Comparison of ENCODE assay signal across 26 cellular contexts in genomic region chr6:106761160-106761559, GRCh38.
"Had no signal": no experiment of that assay in that cellular context is flagged by ENCODE, and none has a peak within 500 bp of the region (broad histone marks: within the 10 kb centered on the region; RNA-seq: fewer than 3 reads in every experiment).

No MANE protein-coding gene starts in this region.

- H3K36me3 Mint-ChIP-seq: natural killer cell treated with Interleukin-12 subunit alpha and Interleukin-12 subunit beta and Interleukin-15 and Interleukin-18, amount 100 ng/mL, for 72 hours; stimulated activated memory B cell treated with anti-CD40 and anti-IgM and Interleukin-4, amounts not matched to agents 10 μg/mL and 1 μg/mL and 100 μg/mL, for 72 hours had no signal

- H3K9me3 ChIP-seq: left lung, ovary, uterus had no signal

- H3K27ac ChIP-seq: heart right ventricle, hepatocyte, left lung, ovary, sigmoid colon, spleen, tibial nerve, uterus had no signal

- H3K4me3 Mint-ChIP-seq: mesothelial cell of epicardium; naive thymus-derived CD4-positive, alpha-beta T cell; natural killer cell treated with Interleukin-12 subunit alpha and Interleukin-12 subunit beta and Interleukin-15 and Interleukin-18, amount 100 ng/mL, for 72 hours; stimulated activated memory B cell treated with anti-CD40 and anti-IgM and Interleukin-4, amounts not matched to agents 10 μg/mL and 1 μg/mL and 100 μg/mL, for 72 hours; stimulated activated naive CD8-positive, alpha-beta T cell treated with anti-CD3 and anti-CD28 coated beads, Interleukin-15, amount 100 ng/mL, for 72 hours; type B pancreatic cell had no signal

- DNase-seq: heart right ventricle; islet precursor cell; left lung; mesendoderm; naive thymus-derived CD4-positive, alpha-beta T cell; ovary; right cardiac atrium; sigmoid colon; small intestine; spleen; stimulated activated CD4-positive, alpha-beta T cell treated with anti-CD3 and anti-CD28 coated beads, Interleukin-1b, Interleukin-23, amount 100 ng/mL, for 48 hours; stimulated activated CD4-positive, alpha-beta T cell treated with anti-CD3 and anti-CD28 coated beads, Interleukin-2, amount 100 ng/mL, for 48 hours; stimulated activated CD4-positive, alpha-beta T cell treated with anti-CD3 and anti-CD28 coated beads, Interleukin-4, amount 100 ng/mL, for 4 hours; stimulated activated CD8-positive, alpha-beta memory T cell treated with anti-CD3 and anti-CD28 coated beads, Interleukin-4, amount 100 ng/mL, for 48 hours; stimulated activated naive CD4-positive, alpha-beta T cell treated with Interleukin-2 at 50 U/mL for 16 hours; stimulated activated naive CD8-positive, alpha-beta T cell treated with anti-CD3 and anti-CD28 coated beads, Interleukin-15, amount 100 ng/mL, for 72 hours; substantia nigra; uterus had no signal

- H3K4me1 Mint-ChIP-seq: stimulated activated memory B cell treated with anti-CD40 and anti-IgM and Interleukin-4, amounts not matched to agents 10 μg/mL and 1 μg/mL and 100 μg/mL, for 72 hours; stimulated activated naive CD8-positive, alpha-beta T cell treated with anti-CD3 and anti-CD28 coated beads, Interleukin-15, amount 100 ng/mL, for 72 hours had no signal

- H3K4me1 ChIP-seq: heart right ventricle, left lung, sigmoid colon, spleen, tibial nerve, uterus had no signal

- H3K27ac Mint-ChIP-seq: mesothelial cell of epicardium; naive thymus-derived CD4-positive, alpha-beta T cell; natural killer cell treated with Interleukin-12 subunit alpha and Interleukin-12 subunit beta and Interleukin-15 and Interleukin-18, amount 100 ng/mL, for 72 hours; progenitor cell of endocrine pancreas; stimulated activated memory B cell treated with anti-CD40 and anti-IgM and Interleukin-4, amounts not matched to agents 10 μg/mL and 1 μg/mL and 100 μg/mL, for 72 hours; stimulated activated naive CD8-positive, alpha-beta T cell treated with anti-CD3 and anti-CD28 coated beads, Interleukin-15, amount 100 ng/mL, for 72 hours; type B pancreatic cell had no signal

- H3K36me3 ChIP-seq: heart right ventricle, left lung, ovary, sigmoid colon, spleen, tibial nerve, uterus had no signal

- H3K27me3 Mint-ChIP-seq: progenitor cell of endocrine pancreas; stimulated activated memory B cell treated with anti-CD40 and anti-IgM and Interleukin-4, amounts not matched to agents 10 μg/mL and 1 μg/mL and 100 μg/mL, for 72 hours; stimulated activated naive CD8-positive, alpha-beta T cell treated with anti-CD3 and anti-CD28 coated beads, Interleukin-15, amount 100 ng/mL, for 72 hours; type B pancreatic cell had no signal

- ATAC-seq: heart right ventricle; left lung; naive thymus-derived CD4-positive, alpha-beta T cell; natural killer cell treated with Interleukin-12 subunit alpha and Interleukin-12 subunit beta and Interleukin-15 and Interleukin-18, amount 100 ng/mL, for 72 hours; right cardiac atrium; stimulated activated memory B cell treated with anti-CD40 and anti-IgM and Interleukin-4, amounts not matched to agents 10 μg/mL and 1 μg/mL and 100 μg/mL, for 72 hours; stimulated activated naive CD8-positive, alpha-beta T cell treated with anti-CD3 and anti-CD28 coated beads, Interleukin-15, amount 100 ng/mL, for 72 hours had no signal

- H3K27me3 ChIP-seq: heart right ventricle, hepatocyte, left lung, ovary, sigmoid colon, spleen, tibial nerve, uterus had no signal

- H3K4me3 ChIP-seq: heart right ventricle, hepatocyte, left lung, lung, ovary, sigmoid colon, spleen, tibial nerve, uterus had no signal
